ENCODE assay signal across 25 cellular contexts in genomic region chr9:126794441-126794840, GRCh38. TPM values are rescaled to one million over a fixed set of nuclear protein-coding genes. Genes with fewer than 3 reads are reported as not detected.
DNase-seq lines count a peak whose midpoint lies in the region; ATAC-seq and TF ChIP-seq lines count a peak whose summit lies in the region.
"Had no signal": no experiment of that assay in that cellular context is flagged by ENCODE, and none has a peak within 500 bp of the region (broad histone marks: within the 10 kb centered on the region; RNA-seq: fewer than 3 reads in every experiment).

No MANE protein-coding gene starts in this region.

- no peak for TF ChIP-seq CTCF in HEK293 (tag by site-specific recombination; IDR thresholded peaks at IDR 0.05)
- no peak for TF ChIP-seq CTCF in RWPE2 (IDR thresholded peaks at IDR 0.05; ENCODE audit: poor library complexity, severe bottlenecking)
- no peak for TF ChIP-seq CTCF in osteocyte (IDR thresholded peaks at IDR 0.05)

- no peak for DNase-seq in RWPE2 (ENCODE audit: low spot score)
- DNase-seq in osteocyte (ENCODE audit: extremely low spot score, unreplicated experiment), result peak; percentile 34
- no peak for DNase-seq in SK-N-DZ (ENCODE audit: low spot score)
- DNase-seq in GM19238 (ENCODE audit: insufficient read length, low spot score), result no peak
- no peak for DNase-seq in activated naive CD4-positive, alpha-beta T cell treated with anti-CD3 and anti-CD28 coated beads, Interleukin-2, amount 10 ng/mL, durations not matched to agents 7 days and 5 days
- DNase-seq: activated CD4-positive, alpha-beta T cell treated with anti-CD3 and anti-CD28 coated beads for 48 hours; heart right ventricle; midbrain; MM.1S; natural killer cell; NCI-H2171; NCI-H526; PC-9; right cardiac atrium; SIG-M5; upper lobe of left lung had no signal

- H3K36me3 ChIP-seq in HEK293 (ENCODE audit: control insufficient read depth in 2 of 2, insufficient read depth in 1 of 2, low read length in 2 of 2) (no peaks in the 10 kb centered on the region), RWPE2 (ENCODE audit: low read depth) (no peaks in the 10 kb centered on the region)
- H3K36me3 ChIP-seq: HAP-1, heart right ventricle, left lung, upper lobe of left lung had no signal

- POLR2A ChIA-PET in HEK293 (lab: Yijun Ruan, JAX), result no interaction called here

- H3K4me1 ChIP-seq in HEK293 (ENCODE audit: control insufficient read depth, insufficient read depth, low read length) (no peaks in the 10 kb centered on the region; the same call in 1 of the 2 replicates), RWPE2 (ENCODE audit: insufficient read depth, poor library complexity, severe bottlenecking) (peaks cover 25% of the 10 kb centered on the region)
- H3K4me1 ChIP-seq: HAP-1, heart right ventricle, left lung, parathyroid adenoma had no signal

- CTCF ChIA-PET in HEK293 (lab: Yijun Ruan, JAX), result no interaction called here
- CTCF ChIA-PET in activated naive CD4-positive, alpha-beta T cell treated with anti-CD3 and anti-CD28 coated beads, Interleukin-2, amount 10 ng/mL, durations not matched to agents 7 days and 5 days (lab: Charles Lee), result interaction anchor here (1.7 kb wide), 1 partner anchor 105 kb away, joined by 5 read pairs; no protein-coding TSS in a partner anchor

- no peaks in the 10 kb centered on the region for H3K27me3 ChIP-seq in RWPE2 (ENCODE audit: insufficient read depth, poor library complexity, severe bottlenecking)
- H3K27me3 ChIP-seq: upper lobe of left lung had no signal

- peaks cover 5% of the 10 kb centered on the region for H3K27me3 Mint-ChIP-seq in osteocyte (ENCODE audit: unreplicated experiment)
- H3K27me3 Mint-ChIP-seq in activated naive CD4-positive, alpha-beta T cell treated with anti-CD3 and anti-CD28 coated beads, Interleukin-2, amount 10 ng/mL, durations not matched to agents 7 days and 5 days, result peaks cover 48% of the 10 kb centered on the region

- H3K4me3 ChIP-seq in HEK293 (ENCODE audit: low read depth, low read length) (no peak overlapping the region), RWPE2 (ENCODE audit: severe bottlenecking) (no peak overlapping the region)
- H3K4me3 ChIP-seq: HAP-1, heart right ventricle, left lung, PC-9, upper lobe of left lung had no signal

- H3K9me3 ChIP-seq in HEK293 (ENCODE audit: control insufficient read depth, insufficient read depth, low read depth, low read length) (no peaks in the 10 kb centered on the region), RWPE2 (ENCODE audit: severe bottlenecking) (no peaks in the 10 kb centered on the region)
- H3K9me3 ChIP-seq: upper lobe of left lung had no signal

- no peaks in the 10 kb centered on the region for H3K36me3 Mint-ChIP-seq in osteocyte (ENCODE audit: unreplicated experiment)
- H3K36me3 Mint-ChIP-seq in activated naive CD4-positive, alpha-beta T cell treated with anti-CD3 and anti-CD28 coated beads, Interleukin-2, amount 10 ng/mL, durations not matched to agents 7 days and 5 days, result no peaks in the 10 kb centered on the region
- H3K36me3 Mint-ChIP-seq: activated naive CD4-positive, alpha-beta T cell treated with anti-CD3 and anti-CD28 coated beads, Interleukin-2, amount 50 U/mL, for 72 hours; CD14-positive monocyte; IgD-negative memory B cell; natural killer cell had no signal

- H3K9me3 Mint-ChIP-seq in osteocyte (ENCODE audit: unreplicated experiment), result no peaks in the 10 kb centered on the region
- no peaks in the 10 kb centered on the region for H3K9me3 Mint-ChIP-seq in activated naive CD4-positive, alpha-beta T cell treated with anti-CD3 and anti-CD28 coated beads, Interleukin-2, amount 10 ng/mL, durations not matched to agents 7 days and 5 days
- H3K9me3 Mint-ChIP-seq: activated T-helper 1 cell treated with anti-CD3 and anti-CD28 coated beads, Interleukin-12 subunit alpha, Interleukin-12 subunit beta, Interleukin-2, Interleukin-4 antibody, amounts not matched to agents 30 ng/mL and 10 ng/mL and 1 ng/mL, durations not matched to agents 14 hours and 24 hours and 36 hours; natural killer cell had no signal

- H3K4me3 Mint-ChIP-seq in osteocyte (ENCODE audit: unreplicated experiment), result no peak overlapping the region
- no peak overlapping the region for H3K4me3 Mint-ChIP-seq in activated naive CD4-positive, alpha-beta T cell treated with anti-CD3 and anti-CD28 coated beads, Interleukin-2, amount 10 ng/mL, durations not matched to agents 7 days and 5 days
- H3K4me3 Mint-ChIP-seq: activated T-helper 1 cell treated with anti-CD3 and anti-CD28 coated beads, Interleukin-12 subunit alpha, Interleukin-12 subunit beta, Interleukin-2, Interleukin-4 antibody, amounts not matched to agents 30 ng/mL and 10 ng/mL and 1 ng/mL, durations not matched to agents 14 hours and 24 hours and 36 hours; CD14-positive monocyte; natural killer cell had no signal

- no peak overlapping the region for H3K27ac Mint-ChIP-seq in osteocyte (ENCODE audit: unreplicated experiment)
- no peak overlapping the region for H3K27ac Mint-ChIP-seq in activated naive CD4-positive, alpha-beta T cell treated with anti-CD3 and anti-CD28 coated beads, Interleukin-2, amount 10 ng/mL, durations not matched to agents 7 days and 5 days
- H3K27ac Mint-ChIP-seq: activated naive CD4-positive, alpha-beta T cell treated with anti-CD3 and anti-CD28 coated beads, Interleukin-2, amount 50 U/mL, for 72 hours; activated T-helper 1 cell treated with anti-CD3 and anti-CD28 coated beads, Interleukin-12 subunit alpha, Interleukin-12 subunit beta, Interleukin-2, Interleukin-4 antibody, amounts not matched to agents 30 ng/mL and 10 ng/mL and 1 ng/mL, durations not matched to agents 14 hours and 24 hours and 36 hours; CD14-positive monocyte; IgD-negative memory B cell; natural killer cell had no signal

- H3K4me1 Mint-ChIP-seq in osteocyte (ENCODE audit: unreplicated experiment), result peaks cover 16% of the 10 kb centered on the region
- H3K4me1 Mint-ChIP-seq in activated naive CD4-positive, alpha-beta T cell treated with anti-CD3 and anti-CD28 coated beads, Interleukin-2, amount 10 ng/mL, durations not matched to agents 7 days and 5 days, result peaks cover 5% of the 10 kb centered on the region
- H3K4me1 Mint-ChIP-seq: IgD-negative memory B cell, natural killer cell had no signal

- no peak overlapping the region for H3K27ac ChIP-seq in HEK293 (ENCODE audit: extremely low read depth, low read depth, low read length)
- H3K27ac ChIP-seq in RWPE2 (ENCODE audit: poor library complexity, severe bottlenecking), result peak overlapping the region; percentile 88
- H3K27ac ChIP-seq: heart right ventricle, left lung, parathyroid adenoma, PC-9, upper lobe of left lung had no signal

- ATAC-seq in RWPE2 (ENCODE audit: low read depth) (no peak), esophagus mucosa (peak; percentile 24)
- ATAC-seq: activated naive CD4-positive, alpha-beta T cell treated with anti-CD3 and anti-CD28 coated beads, Interleukin-2, amount 50 U/mL, for 72 hours; heart right ventricle; left lung; natural killer cell; right cardiac atrium had no signal

TF ChIP-seq in HEK293, 187 proteins besides CTCF, POLR2A, EP300 and RAD21:
- TF ChIP-seq ZFHX2 (tag by site-specific recombination; conservative IDR thresholded peaks at IDR 0.05) (0 out of 2 replicates have a peak, but pooled peaks have one; percentile 2), ZNF23 (tag by site-specific recombination; IDR thresholded peaks at IDR 0.05; ENCODE audit: borderline replicate concordance) (no peak), ZNF791 (tag by site-specific recombination; IDR thresholded peaks at IDR 0.05) (no peak), HIC1 (tag by site-specific recombination; IDR thresholded peaks at IDR 0.05) (no peak), ZNF211 (tag by site-specific recombination; IDR thresholded peaks at IDR 0.05; ENCODE audit: low read depth) (no peak), OSR2 (tag by site-specific recombination; IDR thresholded peaks at IDR 0.05) (no peak)

RNA-seq across cellular contexts. Expression of gene ZBTB43, which starts 10.4 kb away (rescaled TPM):
- total RNA-seq in esophagus mucosa (12.8 TPM), osteocyte (17.1 and 20.3 TPM in 2 replicates)
- polyA plus RNA-seq in SK-N-DZ (2014; cell fraction: cytosol; rRNA removed), result 6.3 and 7.6 TPM in 2 replicates
- polyA plus RNA-seq in SK-N-DZ (2014; cell fraction: nucleus; rRNA removed), result 2.4 and 4.3 TPM in 2 replicates
